In the genomic region with DNA sequence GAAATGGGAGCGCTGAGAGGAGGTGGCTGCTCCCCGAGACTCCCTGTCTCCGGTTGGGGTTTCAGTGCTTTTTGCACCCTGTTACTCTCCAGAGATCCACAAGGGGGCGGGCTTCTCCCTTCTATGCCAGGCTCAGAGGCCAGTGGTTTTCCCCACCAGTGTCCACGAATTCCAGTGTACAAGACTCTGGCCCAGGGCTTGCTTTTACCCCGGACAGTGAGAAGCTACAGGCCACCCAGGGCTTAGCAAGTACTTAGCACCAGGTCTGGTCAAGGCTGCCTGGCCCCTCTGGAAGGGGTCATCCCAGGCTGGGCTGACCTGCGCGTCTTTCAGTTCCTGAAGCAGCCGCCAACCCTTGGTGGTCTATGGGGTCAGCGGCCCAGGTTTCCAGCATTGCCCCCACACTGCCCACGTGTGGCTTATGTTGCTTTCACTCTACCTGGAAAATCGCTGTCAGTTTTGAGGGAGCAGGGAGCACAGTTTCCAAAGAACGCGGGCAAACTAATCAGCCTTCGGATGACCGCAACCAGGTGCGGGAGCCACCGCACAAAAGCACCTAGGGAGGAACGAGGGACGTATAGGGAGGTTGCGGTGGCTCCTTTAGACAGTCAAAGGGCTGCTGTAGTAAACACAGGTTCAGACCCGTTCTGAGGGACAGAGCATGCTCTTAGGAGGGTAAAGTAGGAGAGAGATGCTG, we compare ENCODE assay signal across 8 cellular contexts. TPM values are rescaled to one million over a fixed set of nuclear protein-coding genes. Genes with fewer than 3 reads are reported as not detected.
DNase-seq lines count a peak whose midpoint lies in the region; ATAC-seq and TF ChIP-seq lines count a peak whose summit lies in the region.

No MANE protein-coding gene starts in this region.

- in situ Hi-C loops in T47D (cut with HindIII; ENCODE audit: low pct_unique_long_range_greater_than_20kb, low sequenced_read_pairs), result no loop called here

- H3K9me3 ChIP-seq in HUES48 (ENCODE audit: control insufficient read depth, insufficient read depth, low read length), result no peaks in the 10 kb centered on the region

- no peak overlapping the region for H3K9ac ChIP-seq in HUES48 (ENCODE audit: low read depth, low read length)

- DNase-seq in NCI-H1417 (lab: John Stamatoyannopoulos, UW) (peak in 2 of 3 experiments; percentile 4 to 53), NCI-H1417 treated with DMSO at 0.1 percent for 48 hours (lab: John Stamatoyannopoulos, UW) (no peak), T1000 (lab: John Stamatoyannopoulos, UW) (peak; percentile 54), T47D (ENCODE audit: low read depth in 1 of 2, low spot score in 1 of 2) (peak; percentile 74 to 88), kidney epithelial cell (ENCODE audit: low read depth) (no peak)
- DNase-seq in stimulated activated CD4-positive, alpha-beta T cell treated with anti-CD3 and anti-CD28 coated beads, Interleukin-4, amount 100 ng/mL, for 1 hour, result peak; percentile 48

- peak; percentile 88 for TF ChIP-seq CTCF in kidney epithelial cell (IDR thresholded peaks at IDR 0.05; ENCODE audit: insufficient read depth, low read length, poor library complexity, severe bottlenecking)

- peaks cover 17% of the 10 kb centered on the region for H3K4me1 ChIP-seq in HUES48 (ENCODE audit: control insufficient read depth, insufficient read depth, low read length)

- peaks cover 14% of the 10 kb centered on the region for H3K36me3 ChIP-seq in HUES48 (ENCODE audit: control insufficient read depth, insufficient read depth, low read length)
- H3K36me3 ChIP-seq in kidney epithelial cell (ENCODE audit: control insufficient read depth, insufficient read depth, low read length), result no peaks in the 10 kb centered on the region

- no peak overlapping the region for H3K4me3 ChIP-seq in HUES48 (ENCODE audit: low read depth, low read length)
- H3K4me3 ChIP-seq in kidney epithelial cell (ENCODE audit: low read depth, low read length), result no peak overlapping the region

- H3K27me3 ChIP-seq in HUES48 (ENCODE audit: control insufficient read depth, insufficient read depth, low read length) (peaks cover 34% of the 10 kb centered on the region), kidney epithelial cell (ENCODE audit: control insufficient read depth, insufficient read depth, low read length) (peaks cover 18% of the 10 kb centered on the region)

- peak overlapping the region; percentile 45 for H3K27ac ChIP-seq in HUES48 (ENCODE audit: low read depth, low read length)

- ATAC-seq in GM18870 (IDR thresholded peaks at IDR 0.05; ENCODE audit: unreplicated experiment), result no peak

RNA-seq across cellular contexts. Expression of a gene that starts 6.8 kb away (rescaled TPM):
- 0.14 TPM in 1 of 2 replicates, not detected in the other for total RNA-seq in kidney epithelial cell

RNA-seq across cellular contexts. Expression of a gene that starts 19.9 kb away (rescaled TPM):
- total RNA-seq in kidney epithelial cell, result 0.17 and 0.41 TPM in 2 replicates

Comparison
In these comparisons a context has a peak if more than half of its experiments do, and no peak if none do; other contexts are left out.
1. DNase-seq: peak in NCI-H1417 (2 of 3), T1000 (single experiment), T47D (2 of 2) and stimulated activated CD4-positive, alpha-beta T cell treated with anti-CD3 and anti-CD28 coated beads, Interleukin-4, amount 100 ng/mL, for 1 hour (single experiment); none in NCI-H1417 treated with DMSO at 0.1 percent for 48 hours (single experiment) and kidney epithelial cell (single experiment).